Comparison of ENCODE assay signal across 10 cellular contexts in genomic region chr1:6424619-6425593, GRCh38. TPM values are rescaled to one million over a fixed set of nuclear protein-coding genes. Genes with fewer than 3 reads are reported as not detected.
DNase-seq lines count a peak whose midpoint lies in the region; ATAC-seq, FAIRE-seq and TF ChIP-seq lines count a peak whose summit lies in the region.
"Had no signal": no experiment of that assay in that cellular context is flagged by ENCODE, and none has a peak within 500 bp of the region (broad histone marks: within the 10 kb centered on the region; RNA-seq: fewer than 3 reads in every experiment).

TSS of gene ESPN (plus strand) at chr1:6424776. CDS start at chr1:6424956, 180 bp downstream.

- intact Hi-C loops in esophagus squamous epithelium (cut with DNase I) (no loop called here), head of caudate nucleus (cut with DNase I) (no loop called here)

- H3K27ac ChIP-seq in RWPE2 (ENCODE audit: poor library complexity, severe bottlenecking) (peak within 1 kb of the TSS; percentile 47), esophagus squamous epithelium (peak within 1 kb of the TSS in 2 of 4 donors; percentile 50), small intestine (ENCODE audit: low read depth in 1 of 2, low read length in 1 of 2) (no peak within 1 kb of the TSS)

- no peak for ATAC-seq in RWPE2 (ENCODE audit: low read depth)

- no peak for FAIRE-seq in small intestine (lab: Jason Lieb, UNC)
- FAIRE-seq: A204.1 had no signal

- peak in 1 of 4 donors; percentile 27 for TF ChIP-seq POLR2A in esophagus squamous epithelium (IDR thresholded peaks at IDR 0.05)

- DNase-seq in DMS53 (lab: John Stamatoyannopoulos, UW) (peak; percentile 74), DMS53 treated with DMSO at 0.1 percent for 48 hours (lab: John Stamatoyannopoulos, UW; ENCODE audit: unreplicated experiment) (no peak), RWPE2 (ENCODE audit: low spot score) (peak; percentile 66), esophagus squamous epithelium (lab: John Stamatoyannopoulos, UW) (no peak), small intestine (peak; percentile 42), head of caudate nucleus (no peak), NCI-H2081 treated with DMSO at 0.1 percent for 48 hours (lab: John Stamatoyannopoulos, UW) (no peak), GOT3 (lab: John Stamatoyannopoulos, UW) (no peak)

- no peaks in the 10 kb centered on the region for H3K36me3 ChIP-seq in RWPE2 (ENCODE audit: low read depth)
- H3K36me3 ChIP-seq in esophagus squamous epithelium: no peaks in the 10 kb centered on the region
- H3K36me3 ChIP-seq in small intestine (ENCODE audit: control insufficient read depth in 2 of 2, insufficient read depth in 2 of 2, low read length in 2 of 2): no peaks in the 10 kb centered on the region

- H3K27me3 ChIP-seq in RWPE2 (ENCODE audit: insufficient read depth, poor library complexity, severe bottlenecking) (peaks cover 6% of the 10 kb centered on the region), esophagus squamous epithelium (peaks cover 0 to 100% (median 3%) of the 10 kb centered on the region in 4 donors), small intestine (ENCODE audit: control insufficient read depth in 2 of 2, insufficient read depth in 2 of 2, low read length in 2 of 2) (peaks cover 6 to 32% of the 10 kb centered on the region in 2 donors)

- no peaks in the 10 kb centered on the region for H3K9me3 ChIP-seq in RWPE2 (ENCODE audit: severe bottlenecking)
- H3K9me3 ChIP-seq in esophagus squamous epithelium: no peaks in the 10 kb centered on the region
- no peaks in the 10 kb centered on the region for H3K9me3 ChIP-seq in small intestine (ENCODE audit: control insufficient read depth, low read depth)

- no peak for TF ChIP-seq CTCF in RWPE2 (IDR thresholded peaks at IDR 0.05; ENCODE audit: poor library complexity, severe bottlenecking)
- TF ChIP-seq CTCF in esophagus squamous epithelium (IDR thresholded peaks at IDR 0.05): no peak

- H3K4me3 ChIP-seq in RWPE2 (ENCODE audit: severe bottlenecking) (peak within 1 kb of the TSS; percentile 18), esophagus squamous epithelium (peak within 1 kb of the TSS; percentile 31 to 61 (median 40)), small intestine (ENCODE audit: low read depth in 1 of 2, low read length in 2 of 2) (peak within 1 kb of the TSS in 1 of 2 donors; percentile 35)
- H3K4me3 ChIP-seq: lung had no signal

- no CpG with 5 or more reads among the region's 99 CpGs for WGBS in esophagus squamous epithelium, 2 donors
- WGBS in small intestine, 3 donors: 1 to 4% (median 2%) methylated on average over 52 to 99 of the region's 99 CpGs

- peaks cover 14% of the 10 kb centered on the region for H3K4me1 ChIP-seq in RWPE2 (ENCODE audit: insufficient read depth, poor library complexity, severe bottlenecking)
- H3K4me1 ChIP-seq in esophagus squamous epithelium: peaks cover 56 to 96% (median 57%) of the 10 kb centered on the region in 3 donors
- peaks cover 1 to 2% of the 10 kb centered on the region in 2 donors for H3K4me1 ChIP-seq in small intestine (ENCODE audit: control insufficient read depth in 2 of 2, insufficient read depth in 1 of 2, low read depth in 1 of 2, low read length in 1 of 2)

RNA-seq across cellular contexts. Expression of gene ESPN, which starts in this region (rescaled TPM):
- total RNA-seq in esophagus squamous epithelium: 10 to 100 TPM; 14.5 to 22.2 (median 18.6) TPM
- polyA plus RNA-seq in small intestine: 100 to 1,000 TPM in 2 of 3 donors, 10 to 100 TPM in 1; 83.5 to 336 (median 235) TPM

Comparison
In these comparisons a context has a peak if more than half of its experiments do, and no peak if none do; other contexts are left out.
1. DNase-seq: peak in DMS53 (single experiment), RWPE2 (single experiment) and small intestine (single experiment); none in DMS53 treated with DMSO at 0.1 percent for 48 hours (single experiment), esophagus squamous epithelium (single experiment), head of caudate nucleus (0 of 42), NCI-H2081 treated with DMSO at 0.1 percent for 48 hours (single experiment) and GOT3 (single experiment).